ENCODE assay signal across 1 cellular context in genomic region chr2:206452750-206453149, GRCh38.
TF ChIP-seq lines count a peak whose summit lies in the region.

No MANE protein-coding gene starts in this region.

TF ChIP-seq in HEK293, 187 proteins besides CTCF, POLR2A, EP300 and RAD21 (continued from another document and continues in another):
- TF ChIP-seq, protein P1, sequence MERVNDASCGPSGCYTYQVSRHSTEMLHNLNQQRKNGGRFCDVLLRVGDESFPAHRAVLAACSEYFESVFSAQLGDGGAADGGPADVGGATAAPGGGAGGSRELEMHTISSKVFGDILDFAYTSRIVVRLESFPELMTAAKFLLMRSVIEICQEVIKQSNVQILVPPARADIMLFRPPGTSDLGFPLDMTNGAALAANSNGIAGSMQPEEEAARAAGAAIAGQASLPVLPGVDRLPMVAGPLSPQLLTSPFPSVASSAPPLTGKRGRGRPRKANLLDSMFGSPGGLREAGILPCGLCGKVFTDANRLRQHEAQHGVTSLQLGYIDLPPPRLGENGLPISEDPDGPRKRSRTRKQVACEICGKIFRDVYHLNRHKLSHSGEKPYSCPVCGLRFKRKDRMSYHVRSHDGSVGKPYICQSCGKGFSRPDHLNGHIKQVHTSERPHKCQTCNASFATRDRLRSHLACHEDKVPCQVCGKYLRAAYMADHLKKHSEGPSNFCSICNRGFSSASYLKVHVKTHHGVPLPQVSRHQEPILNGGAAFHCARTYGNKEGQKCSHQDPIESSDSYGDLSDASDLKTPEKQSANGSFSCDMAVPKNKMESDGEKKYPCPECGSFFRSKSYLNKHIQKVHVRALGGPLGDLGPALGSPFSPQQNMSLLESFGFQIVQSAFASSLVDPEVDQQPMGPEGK (tag by site-specific recombination; IDR thresholded peaks at IDR 0.05): no peak
- TF ChIP-seq ZSCAN23 (tag by site-specific recombination; IDR thresholded peaks at IDR 0.05): no peak
- peak; percentile 68; the same call in 1 of the 2 replicates for TF ChIP-seq ZNF843 (tag by site-specific recombination; IDR thresholded peaks at IDR 0.05)
- no peak for TF ChIP-seq ZNF473 (tag by site-specific recombination; IDR thresholded peaks at IDR 0.05)
- TF ChIP-seq ZBTB1 (tag by site-specific recombination; IDR thresholded peaks at IDR 0.05): no peak
- no peak for TF ChIP-seq ZFHX2 (tag by site-specific recombination; conservative IDR thresholded peaks at IDR 0.05)
- no peak for TF ChIP-seq OVOL3 (tag by site-specific recombination; IDR thresholded peaks at IDR 0.05)
- TF ChIP-seq ZNF426 (tag by site-specific recombination; IDR thresholded peaks at IDR 0.05): no peak
- TF ChIP-seq, protein P2, sequence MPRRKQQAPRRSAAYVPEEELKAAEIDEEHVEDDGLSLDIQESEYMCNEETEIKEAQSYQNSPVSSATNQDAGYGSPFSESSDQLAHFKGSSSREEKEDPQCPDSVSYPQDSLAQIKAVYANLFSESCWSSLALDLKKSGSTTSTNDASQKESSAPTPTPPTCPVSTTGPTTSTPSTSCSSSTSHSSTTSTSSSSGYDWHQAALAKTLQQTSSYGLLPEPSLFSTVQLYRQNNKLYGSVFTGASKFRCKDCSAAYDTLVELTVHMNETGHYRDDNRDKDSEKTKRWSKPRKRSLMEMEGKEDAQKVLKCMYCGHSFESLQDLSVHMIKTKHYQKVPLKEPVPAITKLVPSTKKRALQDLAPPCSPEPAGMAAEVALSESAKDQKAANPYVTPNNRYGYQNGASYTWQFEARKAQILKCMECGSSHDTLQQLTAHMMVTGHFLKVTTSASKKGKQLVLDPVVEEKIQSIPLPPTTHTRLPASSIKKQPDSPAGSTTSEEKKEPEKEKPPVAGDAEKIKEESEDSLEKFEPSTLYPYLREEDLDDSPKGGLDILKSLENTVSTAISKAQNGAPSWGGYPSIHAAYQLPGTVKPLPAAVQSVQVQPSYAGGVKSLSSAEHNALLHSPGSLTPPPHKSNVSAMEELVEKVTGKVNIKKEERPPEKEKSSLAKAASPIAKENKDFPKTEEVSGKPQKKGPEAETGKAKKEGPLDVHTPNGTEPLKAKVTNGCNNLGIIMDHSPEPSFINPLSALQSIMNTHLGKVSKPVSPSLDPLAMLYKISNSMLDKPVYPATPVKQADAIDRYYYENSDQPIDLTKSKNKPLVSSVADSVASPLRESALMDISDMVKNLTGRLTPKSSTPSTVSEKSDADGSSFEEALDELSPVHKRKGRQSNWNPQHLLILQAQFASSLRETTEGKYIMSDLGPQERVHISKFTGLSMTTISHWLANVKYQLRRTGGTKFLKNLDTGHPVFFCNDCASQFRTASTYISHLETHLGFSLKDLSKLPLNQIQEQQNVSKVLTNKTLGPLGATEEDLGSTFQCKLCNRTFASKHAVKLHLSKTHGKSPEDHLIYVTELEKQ (tag by site-specific recombination; IDR thresholded peaks at IDR 0.05; ENCODE audit: borderline replicate concordance): peak; percentile 91
- TF ChIP-seq MEIS1 (CRISPR knock-in tag; IDR thresholded peaks at IDR 0.05; ENCODE audit: borderline replicate concordance): no peak
- TF ChIP-seq ZNF558 (tag by site-specific recombination; IDR thresholded peaks at IDR 0.05): 0 out of 2 replicates have a peak, but pooled peaks have one; percentile 39
- TF ChIP-seq ZNF274 (IDR thresholded peaks at IDR 0.05; ENCODE audit: low read length): no peak
- TF ChIP-seq ZNF274 (tag by site-specific recombination; IDR thresholded peaks at IDR 0.05; ENCODE audit: borderline replicate concordance): no peak
- TF ChIP-seq REST (tag by site-specific recombination; IDR thresholded peaks at IDR 0.05): no peak
- no peak for TF ChIP-seq ZNF548 (tag by site-specific recombination; IDR thresholded peaks at IDR 0.05)
- TF ChIP-seq ZNF707 (tag by site-specific recombination; IDR thresholded peaks at IDR 0.05): no peak
- no peak for TF ChIP-seq ZNF488 (tag by site-specific recombination; IDR thresholded peaks at IDR 0.05)
- no peak for TF ChIP-seq ZNF580 (tag by site-specific recombination; IDR thresholded peaks at IDR 0.05)
- peak; percentile 60; the same call in 1 of the 2 replicates for TF ChIP-seq TRIM28 (IDR thresholded peaks at IDR 0.05; ENCODE audit: borderline replicate concordance, low read length)
- no peak for TF ChIP-seq ZBTB49 (tag by site-specific recombination; IDR thresholded peaks at IDR 0.05; ENCODE audit: low read depth)
- no peak for TF ChIP-seq ZNF214 (tag by site-specific recombination; IDR thresholded peaks at IDR 0.05; ENCODE audit: borderline replicate concordance)
- no peak for TF ChIP-seq ZNF837 (tag by site-specific recombination; IDR thresholded peaks at IDR 0.05)
- no peak for TF ChIP-seq ZNF112 (tag by site-specific recombination; IDR thresholded peaks at IDR 0.05)
- TF ChIP-seq RBAK (tag by site-specific recombination; IDR thresholded peaks at IDR 0.05): no peak
- no peak for TF ChIP-seq ZNF184 (tag by site-specific recombination; IDR thresholded peaks at IDR 0.05)
- no peak for TF ChIP-seq ZNF157 (tag by site-specific recombination; IDR thresholded peaks at IDR 0.05)
- TF ChIP-seq ZNF2 (tag by site-specific recombination; IDR thresholded peaks at IDR 0.05): no peak
- TF ChIP-seq ZNF248 (tag by site-specific recombination; IDR thresholded peaks at IDR 0.05): no peak
- TF ChIP-seq ZNF302 (tag by site-specific recombination; IDR thresholded peaks at IDR 0.05; ENCODE audit: low read depth): no peak
- TF ChIP-seq ZNF423 (tag by site-specific recombination; IDR thresholded peaks at IDR 0.05): no peak
- no peak for TF ChIP-seq ZNF350 (tag by site-specific recombination; IDR thresholded peaks at IDR 0.05)
- TF ChIP-seq ZNF211 (tag by site-specific recombination; IDR thresholded peaks at IDR 0.05; ENCODE audit: low read depth): no peak
- TF ChIP-seq, protein P3, sequence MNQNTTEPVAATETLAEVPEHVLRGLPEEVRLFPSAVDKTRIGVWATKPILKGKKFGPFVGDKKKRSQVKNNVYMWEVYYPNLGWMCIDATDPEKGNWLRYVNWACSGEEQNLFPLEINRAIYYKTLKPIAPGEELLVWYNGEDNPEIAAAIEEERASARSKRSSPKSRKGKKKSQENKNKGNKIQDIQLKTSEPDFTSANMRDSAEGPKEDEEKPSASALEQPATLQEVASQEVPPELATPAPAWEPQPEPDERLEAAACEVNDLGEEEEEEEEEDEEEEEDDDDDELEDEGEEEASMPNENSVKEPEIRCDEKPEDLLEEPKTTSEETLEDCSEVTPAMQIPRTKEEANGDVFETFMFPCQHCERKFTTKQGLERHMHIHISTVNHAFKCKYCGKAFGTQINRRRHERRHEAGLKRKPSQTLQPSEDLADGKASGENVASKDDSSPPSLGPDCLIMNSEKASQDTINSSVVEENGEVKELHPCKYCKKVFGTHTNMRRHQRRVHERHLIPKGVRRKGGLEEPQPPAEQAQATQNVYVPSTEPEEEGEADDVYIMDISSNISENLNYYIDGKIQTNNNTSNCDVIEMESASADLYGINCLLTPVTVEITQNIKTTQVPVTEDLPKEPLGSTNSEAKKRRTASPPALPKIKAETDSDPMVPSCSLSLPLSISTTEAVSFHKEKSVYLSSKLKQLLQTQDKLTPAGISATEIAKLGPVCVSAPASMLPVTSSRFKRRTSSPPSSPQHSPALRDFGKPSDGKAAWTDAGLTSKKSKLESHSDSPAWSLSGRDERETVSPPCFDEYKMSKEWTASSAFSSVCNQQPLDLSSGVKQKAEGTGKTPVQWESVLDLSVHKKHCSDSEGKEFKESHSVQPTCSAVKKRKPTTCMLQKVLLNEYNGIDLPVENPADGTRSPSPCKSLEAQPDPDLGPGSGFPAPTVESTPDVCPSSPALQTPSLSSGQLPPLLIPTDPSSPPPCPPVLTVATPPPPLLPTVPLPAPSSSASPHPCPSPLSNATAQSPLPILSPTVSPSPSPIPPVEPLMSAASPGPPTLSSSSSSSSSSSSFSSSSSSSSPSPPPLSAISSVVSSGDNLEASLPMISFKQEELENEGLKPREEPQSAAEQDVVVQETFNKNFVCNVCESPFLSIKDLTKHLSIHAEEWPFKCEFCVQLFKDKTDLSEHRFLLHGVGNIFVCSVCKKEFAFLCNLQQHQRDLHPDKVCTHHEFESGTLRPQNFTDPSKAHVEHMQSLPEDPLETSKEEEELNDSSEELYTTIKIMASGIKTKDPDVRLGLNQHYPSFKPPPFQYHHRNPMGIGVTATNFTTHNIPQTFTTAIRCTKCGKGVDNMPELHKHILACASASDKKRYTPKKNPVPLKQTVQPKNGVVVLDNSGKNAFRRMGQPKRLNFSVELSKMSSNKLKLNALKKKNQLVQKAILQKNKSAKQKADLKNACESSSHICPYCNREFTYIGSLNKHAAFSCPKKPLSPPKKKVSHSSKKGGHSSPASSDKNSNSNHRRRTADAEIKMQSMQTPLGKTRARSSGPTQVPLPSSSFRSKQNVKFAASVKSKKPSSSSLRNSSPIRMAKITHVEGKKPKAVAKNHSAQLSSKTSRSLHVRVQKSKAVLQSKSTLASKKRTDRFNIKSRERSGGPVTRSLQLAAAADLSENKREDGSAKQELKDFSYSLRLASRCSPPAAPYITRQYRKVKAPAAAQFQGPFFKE (tag by site-specific recombination; IDR thresholded peaks at IDR 0.05; ENCODE audit: borderline replicate concordance): no peak
- TF ChIP-seq KLF10 (tag by site-specific recombination; IDR thresholded peaks at IDR 0.05): no peak
- no peak for TF ChIP-seq ZNF138 (tag by site-specific recombination; IDR thresholded peaks at IDR 0.05; ENCODE audit: borderline replicate concordance)
- no peak for TF ChIP-seq ZNF521 (tag by site-specific recombination; IDR thresholded peaks at IDR 0.05)
- peak; percentile 60 for TF ChIP-seq PRDM6 (tag by site-specific recombination; IDR thresholded peaks at IDR 0.05)
- no peak for TF ChIP-seq ZNF624 (tag by site-specific recombination; IDR thresholded peaks at IDR 0.05)
- TF ChIP-seq ZNF48 (tag by site-specific recombination; IDR thresholded peaks at IDR 0.05): no peak
